Comparison of ENCODE assay signal across 8 cellular contexts in genomic region chr1:234842726-234843641, GRCh38.
A peak's percentile ranks its signal among the peaks of the same experiment; 100 is the strongest.
DNase-seq lines count a peak whose midpoint lies in the region; ATAC-seq and TF ChIP-seq lines count a peak whose summit lies in the region.

No MANE protein-coding gene starts in this region.

- ATAC-seq in GM19397 (IDR thresholded peaks at IDR 0.05; ENCODE audit: unreplicated experiment), result peak; percentile 71
- peak; percentile 57 for ATAC-seq in HG03469 (IDR thresholded peaks at IDR 0.05; ENCODE audit: unreplicated experiment)
- peak; percentile 21 for ATAC-seq in left lung

- H3K4me1 ChIP-seq in BE2C (no peaks in the 10 kb centered on the region; the same call in 1 of the 2 replicates), left lung (peaks cover 0 to 77% of the 10 kb centered on the region in 2 donors)

- TF ChIP-seq CTCF in BE2C (IDR thresholded peaks at IDR 0.05; ENCODE audit: low read depth, low read length) (no peak), left lung (IDR thresholded peaks at IDR 0.05) (no peak)

- H3K27ac ChIP-seq in left lung (peak overlapping the region; percentile 23 to 81), substantia nigra (ENCODE audit: low read depth, low read length, poor library complexity, severe bottlenecking) (peak overlapping the region; percentile 49)

- no peak overlapping the region for H3K4me3 ChIP-seq in BE2C (ENCODE audit: low read depth, low read length)
- no peak overlapping the region for H3K4me3 ChIP-seq in left lung

- in situ Hi-C loops in KBM-7 (cut with MboI; ENCODE audit: low pct_unique_long_range_greater_than_20kb, low sequenced_read_pairs), result loop anchor here (25.0 kb wide), 1 partner anchor 106 kb away; no protein-coding TSS in a partner anchor

- H3K9me3 ChIP-seq in BE2C (no peaks in the 10 kb centered on the region), left lung (no peaks in the 10 kb centered on the region)

- intact Hi-C loops in left lung (cut with DNase I), result no loop called here

- no peaks in the 10 kb centered on the region for H3K27me3 ChIP-seq in BE2C
- H3K27me3 ChIP-seq in left lung, result no peaks in the 10 kb centered on the region

- H3K36me3 ChIP-seq in BE2C, result no peaks in the 10 kb centered on the region
- no peaks in the 10 kb centered on the region for H3K36me3 ChIP-seq in left lung

- DNase-seq in BE2C, result peak; percentile 26
- DNase-seq in activated T-cell treated with anti-CD3 and anti-CD28 coated beads for 1 hour (ENCODE audit: low read depth), result peak; percentile 19
- no peak for DNase-seq in left lung
- peak in 9 of 49 donors; percentile 15 to 58 (median 24) for DNase-seq in substantia nigra (lab: John Stamatoyannopoulos, UW)
- DNase-seq in KBM-7, result no peak
- no peak for DNase-seq in dedifferentiated amniotic fluid mesenchymal stem cell (ENCODE audit: extremely low spot score)

Comparison
In these comparisons a context has a peak if more than half of its experiments do, and no peak if none do; other contexts are left out.
1. DNase-seq: peak in BE2C (single experiment) and activated T-cell treated with anti-CD3 and anti-CD28 coated beads for 1 hour (single experiment); none in left lung (0 of 2), KBM-7 (single experiment) and dedifferentiated amniotic fluid mesenchymal stem cell (single experiment).
2. ATAC-seq: peak in every context shown above with its lines; median percentile 71 in GM19397; 57 in HG03469; 21 in left lung.